In the genomic region with DNA sequence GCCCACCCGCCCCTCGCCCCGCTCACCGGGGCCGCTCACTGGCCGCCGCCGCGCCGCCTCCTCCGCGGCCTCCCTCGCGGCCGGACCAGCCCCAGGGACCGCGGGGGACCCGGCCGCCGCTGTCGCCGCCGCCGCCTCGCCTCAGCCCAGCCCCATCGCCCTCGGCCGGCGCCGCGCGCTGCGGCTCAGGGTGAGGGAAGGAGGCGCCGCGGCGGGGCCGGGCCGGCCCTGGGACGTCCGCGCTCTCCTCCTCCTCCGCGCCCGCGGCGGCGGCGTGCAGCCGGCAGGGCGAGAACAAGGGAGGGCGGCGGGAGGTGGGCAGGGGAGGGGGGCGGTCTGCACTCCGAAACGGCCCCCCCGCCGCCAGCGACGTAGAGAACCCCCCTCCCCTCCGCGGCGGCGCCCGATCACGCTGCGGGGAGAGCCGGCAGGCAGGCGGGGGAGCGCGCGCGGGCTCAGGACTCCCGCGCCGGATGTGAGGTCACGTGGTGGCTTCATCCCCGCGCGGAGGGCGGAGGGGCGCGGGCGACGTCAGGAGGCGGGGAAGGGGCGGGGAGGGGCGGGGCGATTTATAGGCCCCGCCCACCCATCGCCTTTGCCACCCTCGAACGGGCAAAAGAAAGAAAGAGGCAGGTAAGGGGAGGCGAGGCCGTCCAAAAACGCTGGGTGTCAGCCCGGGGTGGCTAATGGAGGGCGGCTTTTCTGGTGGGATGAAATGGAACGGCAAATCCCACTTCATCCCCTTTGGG, we compare ENCODE assay signal across 8 cellular contexts. TPM values are rescaled to one million over a fixed set of nuclear protein-coding genes. Genes with fewer than 3 reads are reported as not detected.
DNase-seq lines count a peak whose midpoint lies in the region; ATAC-seq and TF ChIP-seq lines count a peak whose summit lies in the region.

A gene (minus strand): TSS at position 463 of the 749 bp plus-strand sequence. CDS start 24,812 bp downstream, outside the sequence.

- H3K9me3 ChIP-seq in ascending aorta (no peaks in the 10 kb centered on the region), right cardiac atrium (ENCODE audit: control insufficient read depth, low read length) (no peaks in the 10 kb centered on the region), aorta (ENCODE audit: control insufficient read depth, low read length) (no peaks in the 10 kb centered on the region)

- no peak for TF ChIP-seq CTCF in ascending aorta (IDR thresholded peaks at IDR 0.05)

- peaks cover 39% of the 10 kb centered on the region for H3K36me3 Mint-ChIP-seq in T-helper 2 cell treated with Interferon-gamma antibody and Interleukin-4, amounts not matched to agents 5 μg/mL and 100 μg/mL, for 36 hours (ENCODE audit: low read depth)

- H3K4me3 Mint-ChIP-seq in T-helper 2 cell treated with Interferon-gamma antibody and Interleukin-4, amounts not matched to agents 5 μg/mL and 100 μg/mL, for 36 hours, result peak within 1 kb of the TSS; percentile 89

- H3K27me3 Mint-ChIP-seq in T-helper 2 cell treated with Interferon-gamma antibody and Interleukin-4, amounts not matched to agents 5 μg/mL and 100 μg/mL, for 36 hours (ENCODE audit: low read depth), result no peaks in the 10 kb centered on the region

- H3K4me1 ChIP-seq in ascending aorta (peaks cover 21 to 35% of the 10 kb centered on the region in 2 donors), right cardiac atrium (ENCODE audit: control insufficient read depth, insufficient read depth, low read length) (peaks cover 4% of the 10 kb centered on the region), rectal smooth muscle tissue (ENCODE audit: control insufficient read depth, insufficient read depth, low read length) (peaks cover 3% of the 10 kb centered on the region), aorta (ENCODE audit: control insufficient read depth in 1 of 2, insufficient read depth in 2 of 2, low read length in 2 of 2) (no peaks in the 10 kb centered on the region)

- ATAC-seq in GM18502 (IDR thresholded peaks at IDR 0.05; ENCODE audit: poor library complexity, unreplicated experiment) (peak; percentile 73), HG02943 (IDR thresholded peaks at IDR 0.05; ENCODE audit: low read depth, unreplicated experiment) (peak; percentile 54), right cardiac atrium (peak; percentile 93 to 96), aorta (ENCODE audit: low FRiP score) (peak; percentile 93)

- peak within 1 kb of the TSS; percentile 92 for H3K27ac Mint-ChIP-seq in T-helper 2 cell treated with Interferon-gamma antibody and Interleukin-4, amounts not matched to agents 5 μg/mL and 100 μg/mL, for 36 hours

- peak within 1 kb of the TSS; percentile 16 for H3K9ac ChIP-seq in rectal smooth muscle tissue (ENCODE audit: low read length)

- peak; percentile 82 to 87 for DNase-seq in NCI-H1930 (lab: John Stamatoyannopoulos, UW)
- peak; percentile 88 for DNase-seq in T-helper 2 cell treated with Interferon-gamma antibody and Interleukin-4, amounts not matched to agents 5 μg/mL and 100 μg/mL, for 36 hours (ENCODE audit: low spot score)
- DNase-seq in ascending aorta (ENCODE audit: low spot score in 2 of 2), result peak; percentile 57 to 95
- peak; percentile 90 to 96 (median 96) for DNase-seq in right cardiac atrium
- peak; percentile 94 to 96 for DNase-seq in aorta

- WGBS in right cardiac atrium, result under 1% methylated on average over 91 of the region's 99 CpGs
- 0 to 1% methylated on average over 55 to 99 of the region's 99 CpGs for WGBS in aorta, 2 donors

- no peaks in the 10 kb centered on the region for H3K9me3 Mint-ChIP-seq in T-helper 2 cell treated with Interferon-gamma antibody and Interleukin-4, amounts not matched to agents 5 μg/mL and 100 μg/mL, for 36 hours

- H3K27me3 ChIP-seq in ascending aorta, result no peaks in the 10 kb centered on the region
- H3K27me3 ChIP-seq in right cardiac atrium (ENCODE audit: control insufficient read depth, insufficient read depth), result no peaks in the 10 kb centered on the region
- no peaks in the 10 kb centered on the region for H3K27me3 ChIP-seq in rectal smooth muscle tissue (ENCODE audit: control insufficient read depth, insufficient read depth, low read length)
- H3K27me3 ChIP-seq in aorta (ENCODE audit: control insufficient read depth in 1 of 2, insufficient read depth in 2 of 2, low read length in 1 of 2), result no peaks in the 10 kb centered on the region

- intact Hi-C loops in ascending aorta (cut with DNase I), result loop anchor here (1.0 to 10.0 kb wide), 5 partner anchors 51 to 349 kb away; a partner anchor contains a TSS
- intact Hi-C loops in right cardiac atrium (cut with DNase I), result loop anchor here in 1 of 4 donors (5.0 kb wide), 1 partner anchor 86 kb away; no protein-coding TSS in a partner anchor
- intact Hi-C loops in aorta (cut with DNase I), result loop anchor here (5.0 kb wide), 3 partner anchors 56 to 101 kb away; no protein-coding TSS in a partner anchor

- H3K27ac ChIP-seq in ascending aorta, result peak within 1 kb of the TSS; percentile 91 to 95
- peak within 1 kb of the TSS; percentile 95 for H3K27ac ChIP-seq in right cardiac atrium (ENCODE audit: low read length)
- peak within 1 kb of the TSS; percentile 74 for H3K27ac ChIP-seq in rectal smooth muscle tissue (ENCODE audit: low read depth, low read length)
- peak within 1 kb of the TSS; percentile 80 to 96 for H3K27ac ChIP-seq in aorta (ENCODE audit: low read depth in 1 of 2, low read length in 2 of 2)

- peaks cover 52% of the 10 kb centered on the region for H3K4me1 Mint-ChIP-seq in T-helper 2 cell treated with Interferon-gamma antibody and Interleukin-4, amounts not matched to agents 5 μg/mL and 100 μg/mL, for 36 hours (ENCODE audit: low read depth)

- H3K36me3 ChIP-seq in ascending aorta, result no peaks in the 10 kb centered on the region
- no peaks in the 10 kb centered on the region for H3K36me3 ChIP-seq in rectal smooth muscle tissue (ENCODE audit: control insufficient read depth, insufficient read depth, low read length)
- no peaks in the 10 kb centered on the region for H3K36me3 ChIP-seq in aorta (ENCODE audit: control insufficient read depth in 1 of 2, insufficient read depth in 2 of 2, low read length in 1 of 2)

- H3K4me3 ChIP-seq in ascending aorta, result peak within 1 kb of the TSS; percentile 68 to 75
- H3K4me3 ChIP-seq in right cardiac atrium (ENCODE audit: low read length), result peak within 1 kb of the TSS; percentile 97
- H3K4me3 ChIP-seq in rectal smooth muscle tissue (ENCODE audit: low read length), result peak within 1 kb of the TSS; percentile 78
- peak within 1 kb of the TSS; percentile 89 to 95 for H3K4me3 ChIP-seq in aorta (ENCODE audit: low read length in 2 of 2)

RNA-seq across cellular contexts. Expression of the gene that starts here (rescaled TPM):
- total RNA-seq in ascending aorta (53.6 TPM), right cardiac atrium (100 to 1,000 TPM in 1 of 4 donors, 10 to 100 TPM in 3; 79.9 to 194 (median 93.6) TPM), aorta (100 to 1,000 TPM; 127 to 189 TPM)
- polyA plus RNA-seq in right cardiac atrium (28.2 TPM), aorta (10 to 100 TPM; 14.1 to 38.7 TPM)

Comparison
In these comparisons a context has a peak if more than half of its experiments do, and no peak if none do; other contexts are left out.
1. Peak in every context shown above with its lines: DNase-seq, ATAC-seq, H3K4me3 ChIP-seq and H3K27ac ChIP-seq.